In the genomic region with DNA sequence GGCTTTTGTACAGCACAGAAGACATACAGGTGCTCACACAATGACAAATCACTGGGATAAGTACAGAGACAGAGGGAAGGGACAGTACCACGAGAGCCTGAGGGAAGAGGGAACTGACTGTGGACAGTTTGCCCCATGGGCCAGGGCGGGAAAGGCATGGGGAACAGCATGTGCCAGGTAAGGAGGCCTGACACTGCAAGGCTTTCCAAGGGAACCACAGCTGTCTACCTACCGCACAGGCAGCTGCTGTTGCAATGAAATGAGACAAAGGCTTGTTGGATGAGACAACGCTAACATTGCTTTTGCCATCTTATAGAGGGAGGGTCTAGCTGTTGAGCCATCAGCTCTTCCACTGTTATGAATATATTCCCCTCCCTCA, we compare ENCODE assay signal across 19 cellular contexts.
DNase-seq lines count a peak whose midpoint lies in the region; ATAC-seq and TF ChIP-seq lines count a peak whose summit lies in the region.
"Had no signal": no experiment of that assay in that cellular context is flagged by ENCODE, and none has a peak within 500 bp of the region (broad histone marks: within the 10 kb centered on the region; RNA-seq: fewer than 3 reads in every experiment).

No MANE protein-coding gene starts in this region.

- peak overlapping the region; percentile 91 for H2BK12ac ChIP-seq in neuronal stem cell (ENCODE audit: low read length)

- H3K23ac ChIP-seq in neuronal stem cell (ENCODE audit: low read depth, low read length, poor library complexity) = no peak overlapping the region

- H3K9me3 Mint-ChIP-seq in Caco-2 (ENCODE audit: unreplicated experiment) = no peaks in the 10 kb centered on the region
- H3K9me3 Mint-ChIP-seq in natural killer cell treated with Interleukin-12 subunit alpha and Interleukin-12 subunit beta and Interleukin-15 and Interleukin-18, amount 100 ng/mL, for 72 hours = no peaks in the 10 kb centered on the region

- H2BK15ac ChIP-seq in neuronal stem cell (ENCODE audit: low read length) = no peak overlapping the region

- intact Hi-C loops in Caco-2 (cut with micrococcal nuclease; ENCODE audit: unreplicated experiment) = loop anchor here (1.0 to 5.0 kb wide), 4 partner anchors 13 to 110 kb away; no protein-coding TSS in a partner anchor

- H3K36me3 Mint-ChIP-seq in Caco-2 (ENCODE audit: insufficient read depth, unreplicated experiment) = no peaks in the 10 kb centered on the region
- H3K36me3 Mint-ChIP-seq in natural killer cell treated with Interleukin-12 subunit alpha and Interleukin-12 subunit beta and Interleukin-15 and Interleukin-18, amount 100 ng/mL, for 72 hours = no peaks in the 10 kb centered on the region
- H3K36me3 Mint-ChIP-seq: CD4-positive, alpha-beta memory T cell had no signal

- peak overlapping the region; percentile 93 for H3K27ac Mint-ChIP-seq in Caco-2 (ENCODE audit: unreplicated experiment)
- H3K27ac Mint-ChIP-seq in natural killer cell treated with Interleukin-12 subunit alpha and Interleukin-12 subunit beta and Interleukin-15 and Interleukin-18, amount 100 ng/mL, for 72 hours = no peak overlapping the region
- H3K27ac Mint-ChIP-seq: CD4-positive, alpha-beta memory T cell had no signal

- no peak for ATAC-seq in natural killer cell treated with Interleukin-12 subunit alpha and Interleukin-12 subunit beta and Interleukin-15 and Interleukin-18, amount 100 ng/mL, for 72 hours
- ATAC-seq in HG03439 (IDR thresholded peaks at IDR 0.05; ENCODE audit: unreplicated experiment) = no peak
- no peak for ATAC-seq in HG02852 (IDR thresholded peaks at IDR 0.05; ENCODE audit: unreplicated experiment)
- ATAC-seq: PC-3 had no signal

- H3K4me3 ChIP-seq in Caco-2 (ENCODE audit: low read depth, low read length) (no peak overlapping the region), SJCRH30 (no peak overlapping the region), iPS-20b (ENCODE audit: low read length) (no peak overlapping the region), neuronal stem cell (ENCODE audit: low read length in 2 of 2) (no peak overlapping the region)
- H3K4me3 ChIP-seq: HAP-1 had no signal

- peak in 1 of 2 experiments; percentile 39 for DNase-seq in Caco-2
- DNase-seq in SJCRH30 = no peak
- DNase-seq in neuronal stem cell (ENCODE audit: low spot score) = no peak
- DNase-seq in natural killer cell treated with Interleukin-12 subunit alpha and Interleukin-12 subunit beta and Interleukin-15 and Interleukin-18, amount 100 ng/mL, for 72 hours (ENCODE audit: low spot score) = no peak
- DNase-seq in NAMALWA (ENCODE audit: low spot score) = no peak
- DNase-seq: CD4-positive, alpha-beta memory T cell; KBM-7; MV-4-11; NCI-H1417 treated with DMSO at 0.1 percent for 48 hours; NCI-H1930; NCI-H2171; NCI-H774; PC-3 had no signal

- H3K27me3 ChIP-seq in Caco-2 (replicated peaks; ENCODE audit: control insufficient read depth, insufficient read depth, low read length) (no peaks in the 10 kb centered on the region), SJCRH30 (no peaks in the 10 kb centered on the region), iPS-20b (ENCODE audit: insufficient read depth, low read length) (no peaks in the 10 kb centered on the region), neuronal stem cell (ENCODE audit: control insufficient read depth in 3 of 3, insufficient read depth in 3 of 3, low read depth in 1 of 3, low read length in 3 of 3) (peaks cover 0 to 4% (median 0%) of the 10 kb centered on the region in 3 experiments)

- H3K9me3 ChIP-seq in Caco-2 (no peaks in the 10 kb centered on the region), SJCRH30 (replicated peaks) (0 out of 2 replicates have a peak, but pooled peaks cover 2% of the 10 kb centered on the region), iPS-20b (ENCODE audit: insufficient read depth, low read depth, low read length) (no peaks in the 10 kb centered on the region), neuronal stem cell (replicated peaks in 1 of 2; ENCODE audit: control insufficient read depth in 2 of 2, insufficient read depth in 1 of 2, low read depth in 1 of 2, low read length in 2 of 2) (no peaks in the 10 kb centered on the region)
- H3K9me3 ChIP-seq: HAP-1 had no signal

- no CpG with 5 or more reads among the region's 4 CpGs for WGBS in neuronal stem cell (ENCODE audit: extremely low coverage in 2 of 2, insufficient read length in 2 of 2, insufficient replicate concordance in 1 of 2), 2 donors

- H3K18ac ChIP-seq in neuronal stem cell (ENCODE audit: low read length) = peak overlapping the region; percentile 95

- peak overlapping the region; percentile 11; the same call in 1 of the 2 replicates for H3K27ac ChIP-seq in SJCRH30
- H3K27ac ChIP-seq in iPS-20b (ENCODE audit: low read length) = peak overlapping the region; percentile 48
- peak overlapping the region; percentile 92 for H3K27ac ChIP-seq in neuronal stem cell (replicated peaks; ENCODE audit: low read length)
- H3K27ac ChIP-seq: HL-60, RWPE1 had no signal

- H3K4me1 Mint-ChIP-seq in Caco-2 (ENCODE audit: low read depth, unreplicated experiment) = peaks cover 41% of the 10 kb centered on the region
- H3K4me1 Mint-ChIP-seq in natural killer cell treated with Interleukin-12 subunit alpha and Interleukin-12 subunit beta and Interleukin-15 and Interleukin-18, amount 100 ng/mL, for 72 hours (ENCODE audit: low read depth in 2 of 2) = no peaks in the 10 kb centered on the region
- H3K4me1 Mint-ChIP-seq: CD4-positive, alpha-beta memory T cell had no signal

- H3K4me1 ChIP-seq in Caco-2 (peaks cover 66% of the 10 kb centered on the region), SJCRH30 (peaks cover 14% of the 10 kb centered on the region; the same call in 1 of the 2 replicates), iPS-20b (ENCODE audit: insufficient read depth, low read length) (peaks cover 14% of the 10 kb centered on the region), neuronal stem cell (ENCODE audit: control insufficient read depth in 2 of 2, insufficient read depth in 1 of 2, low read depth in 1 of 2, low read length in 2 of 2) (peaks cover 3 to 16% of the 10 kb centered on the region in 2 donors)
- H3K4me1 ChIP-seq: HAP-1 had no signal

- no peak overlapping the region for H3K14ac ChIP-seq in neuronal stem cell (ENCODE audit: low read length)

- BruUV-seq in Caco-2 (replicated peaks; lab: Mats Ljungman, UMichigan) = TSS peak; percentile 91

- POLR2A ChIA-PET in Caco-2 (lab: Charles Lee) = interaction anchor here (1.1 to 1.4 kb wide), 2 partner anchors 16 to 35 kb away, joined by 3 to 5 read pairs; no protein-coding TSS in a partner anchor

- H2BK120ac ChIP-seq in neuronal stem cell (ENCODE audit: low read depth, low read length) = peak overlapping the region; percentile 88

- H2BK5ac ChIP-seq in neuronal stem cell (ENCODE audit: low read length) = peak overlapping the region; percentile 2

- no peaks in the 10 kb centered on the region for H3K27me3 Mint-ChIP-seq in Caco-2 (ENCODE audit: insufficient read depth, unreplicated experiment)
- peaks cover 10 to 18% of the 10 kb centered on the region in 2 donors for H3K27me3 Mint-ChIP-seq in natural killer cell treated with Interleukin-12 subunit alpha and Interleukin-12 subunit beta and Interleukin-15 and Interleukin-18, amount 100 ng/mL, for 72 hours

- CTCF ChIA-PET in Caco-2 (lab: Charles Lee) = interaction anchor here (0.8 kb wide), 1 partner anchor 13 kb away, joined by 3 read pairs; no protein-coding TSS in a partner anchor

- H3K4me3 Mint-ChIP-seq in Caco-2 (ENCODE audit: unreplicated experiment) = peak overlapping the region; percentile 27
- H3K4me3 Mint-ChIP-seq in natural killer cell treated with Interleukin-12 subunit alpha and Interleukin-12 subunit beta and Interleukin-15 and Interleukin-18, amount 100 ng/mL, for 72 hours = no peak overlapping the region
- H3K4me3 Mint-ChIP-seq: CD4-positive, alpha-beta memory T cell had no signal

- H4K8ac ChIP-seq in neuronal stem cell (ENCODE audit: low read depth, low read length) = no peak overlapping the region

- peak overlapping the region; percentile 49 for H2AK5ac ChIP-seq in neuronal stem cell (ENCODE audit: low read depth, low read length)

- no peak overlapping the region for H3K4me2 ChIP-seq in neuronal stem cell (ENCODE audit: insufficient read depth, low read length, poor library complexity, severe bottlenecking)

- peak overlapping the region; percentile 66 for H2AFZ ChIP-seq in neuronal stem cell (ENCODE audit: low read length)

- H3K36me3 ChIP-seq in Caco-2 (ENCODE audit: control insufficient read depth, insufficient read depth, low read length) = no peaks in the 10 kb centered on the region
- H3K36me3 ChIP-seq in SJCRH30 = no peaks in the 10 kb centered on the region
- H3K36me3 ChIP-seq in iPS-20b (ENCODE audit: insufficient read depth, low read depth, low read length) = no peaks in the 10 kb centered on the region
- no peaks in the 10 kb centered on the region for H3K36me3 ChIP-seq in neuronal stem cell (replicated peaks in 1 of 2; ENCODE audit: control insufficient read depth in 2 of 2, insufficient read depth in 2 of 2, low read length in 2 of 2)
- H3K36me3 ChIP-seq: HAP-1 had no signal

- H4K91ac ChIP-seq in neuronal stem cell (ENCODE audit: low read depth, low read length, poor library complexity) = peak overlapping the region; percentile 81

- H3K79me1 ChIP-seq in neuronal stem cell (ENCODE audit: low read depth, low read length) = no peaks in the 10 kb centered on the region

- peak overlapping the region; percentile 60; the same call in 1 of the 2 replicates for H3K9ac ChIP-seq in iPS-20b (ENCODE audit: low read depth, low read length)
- no peak overlapping the region for H3K9ac ChIP-seq in neuronal stem cell (ENCODE audit: low read depth, low read length, poor library complexity)

- no peak for TF ChIP-seq CTCF in Caco-2 (IDR thresholded peaks at IDR 0.05; ENCODE audit: insufficient read depth in 1 of 2, low read depth in 1 of 2, low read length in 1 of 2, severe bottlenecking in 1 of 2, unreplicated experiment in 1 of 2)

- H3K4ac ChIP-seq in neuronal stem cell (ENCODE audit: low read length) = peak overlapping the region; percentile 87

Comparison
In these comparisons a context has a peak if more than half of its experiments do, and no peak if none do; other contexts are left out.
1. H3K27ac ChIP-seq: peak in every context shown above with its lines; median percentile 92 in neuronal stem cell; 48 in iPS-20b; 11 in SJCRH30.